ENCODE assay signal across 18 cellular contexts in genomic region chr15:65518633-65519285, GRCh38. TPM values are rescaled to one million over a fixed set of nuclear protein-coding genes. Genes with fewer than 3 reads are reported as not detected.
DNase-seq lines count a peak whose midpoint lies in the region; ATAC-seq and TF ChIP-seq lines count a peak whose summit lies in the region.
"Had no signal": no experiment of that assay in that cellular context is flagged by ENCODE, and none has a peak within 500 bp of the region (broad histone marks: within the 10 kb centered on the region; RNA-seq: fewer than 3 reads in every experiment).

No MANE protein-coding gene starts in this region.

- peaks cover 3% of the 10 kb centered on the region for H3K36me3 Mint-ChIP-seq in T-helper 17 cell (ENCODE audit: low read depth)
- no peaks in the 10 kb centered on the region for H3K36me3 Mint-ChIP-seq in nephron (ENCODE audit: low read depth)

- H3K27me3 ChIP-seq in upper lobe of right lung = no peaks in the 10 kb centered on the region
- H3K27me3 ChIP-seq: Peyer's patch had no signal

- H3K27me3 Mint-ChIP-seq in T-helper 17 cell (no peaks in the 10 kb centered on the region), nephron (ENCODE audit: low read depth) (no peaks in the 10 kb centered on the region)

- H3K36me3 ChIP-seq in HEK293 (ENCODE audit: control insufficient read depth in 2 of 2, insufficient read depth in 1 of 2, low read length in 2 of 2) = peaks cover 4 to 16% of the 10 kb centered on the region in 2 experiments; a peak in 1 of 3 replicates
- H3K36me3 ChIP-seq in upper lobe of right lung = peaks cover 10% of the 10 kb centered on the region
- H3K36me3 ChIP-seq: Peyer's patch had no signal

- POLR2A ChIA-PET in HEK293 (lab: Yijun Ruan, JAX) = interaction anchor here (0.6 to 2.2 kb wide), 3 partner anchors 9 to 92 kb away, joined by 3 to 10 read pairs (median 3); partner anchors contain the start of gene INTS14

- no peak overlapping the region for H3K4me3 ChIP-seq in HEK293 (ENCODE audit: low read depth, low read length)
- no peak overlapping the region for H3K4me3 ChIP-seq in upper lobe of right lung
- H3K4me3 ChIP-seq: Peyer's patch had no signal

- no peaks in the 10 kb centered on the region for H3K9me3 ChIP-seq in HEK293 (ENCODE audit: control insufficient read depth, insufficient read depth, low read depth, low read length)
- no peaks in the 10 kb centered on the region for H3K9me3 ChIP-seq in T-helper 17 cell (ENCODE audit: control insufficient read depth, low read length, poor library complexity, severe bottlenecking)
- no peaks in the 10 kb centered on the region for H3K9me3 ChIP-seq in upper lobe of right lung
- H3K9me3 ChIP-seq: Peyer's patch had no signal

- no peaks in the 10 kb centered on the region for H3K9me3 Mint-ChIP-seq in nephron
- H3K9me3 Mint-ChIP-seq: GM23338 had no signal

- H3K4me3 Mint-ChIP-seq in T-helper 17 cell = no peak overlapping the region
- H3K4me3 Mint-ChIP-seq in nephron = peak overlapping the region; percentile 55 to 76 (median 66)

- TF ChIP-seq CTCF in HEK293 (tag by site-specific recombination; IDR thresholded peaks at IDR 0.05) (no peak), nephron (IDR thresholded peaks at IDR 0.05; ENCODE audit: unreplicated experiment in 3 of 3) (no peak), upper lobe of right lung (IDR thresholded peaks at IDR 0.05) (no peak)

- peak overlapping the region; percentile 94 for H3K27ac Mint-ChIP-seq in T-helper 17 cell
- H3K27ac Mint-ChIP-seq in nephron = no peak overlapping the region
- H3K27ac Mint-ChIP-seq: GM23338 had no signal

- H3K4me1 ChIP-seq in HEK293 (ENCODE audit: control insufficient read depth, insufficient read depth, low read length) = peaks cover 14% of the 10 kb centered on the region
- H3K4me1 ChIP-seq in upper lobe of right lung = peaks cover 20% of the 10 kb centered on the region

- ATAC-seq in T-helper 17 cell (no peak), upper lobe of right lung (no peak), GM21619 (IDR thresholded peaks at IDR 0.05; ENCODE audit: unreplicated experiment) (no peak), HG03457 (IDR thresholded peaks at IDR 0.05; ENCODE audit: unreplicated experiment) (no peak)
- ATAC-seq: GM23338, SK-N-SH treated with all-trans-retinoic acid at 6 μM for 48 hours had no signal

- H3K4me1 Mint-ChIP-seq in T-helper 17 cell (peaks cover 16% of the 10 kb centered on the region), nephron (peaks cover 31% of the 10 kb centered on the region)

- intact Hi-C loops in upper lobe of right lung (cut with DNase I) = no loop called here

- H3K27ac ChIP-seq in HEK293 (ENCODE audit: extremely low read depth, low read depth, low read length) = no peak overlapping the region
- H3K27ac ChIP-seq in upper lobe of right lung = no peak overlapping the region
- H3K27ac ChIP-seq: Peyer's patch had no signal

- DNase-seq in NCI-H1417 (lab: John Stamatoyannopoulos, UW) (peak in 2 of 3 experiments; percentile 82 to 98), T-helper 17 cell (no peak), upper lobe of right lung (no peak)
- DNase-seq: C1 segment of cervical spinal cord, DMS153, KBM-7, NCI-H1092, NCI-H2029 treated with DMSO at 0.1 percent for 48 hours, NCI-H345, NCI-H748 treated with DMSO at 0.1 percent for 48 hours, Peyer's patch, Right ventricle myocardium superior had no signal

- CTCF ChIA-PET in HEK293 (lab: Yijun Ruan, JAX) = interaction anchor here (0.6 to 1.5 kb wide), 4 partner anchors 9 to 118 kb away, joined by 3 to 11 read pairs (median 4); no protein-coding TSS in a partner anchor

TF ChIP-seq in HEK293, 187 proteins besides CTCF, POLR2A, EP300 and RAD21:
- TF ChIP-seq PRDM1 (tag by site-specific recombination; IDR thresholded peaks at IDR 0.05) (no peak), PRDM10 (tag by site-specific recombination; IDR thresholded peaks at IDR 0.05) (0 out of 2 replicates have a peak, but pooled peaks have one; percentile 6), SP7 (tag by site-specific recombination; IDR thresholded peaks at IDR 0.05) (peak; percentile 95), SCRT1 (tag by site-specific recombination; IDR thresholded peaks at IDR 0.05; ENCODE audit: borderline replicate concordance) (peak; percentile 90), PRDM6 (tag by site-specific recombination; IDR thresholded peaks at IDR 0.05) (peak; percentile 22; the same call in 1 of the 2 replicates), ZSCAN4 (tag by site-specific recombination; IDR thresholded peaks at IDR 0.05) (peak; percentile 27), ZFP41 (tag by site-specific recombination; IDR thresholded peaks at IDR 0.05; ENCODE audit: borderline replicate concordance) (no peak), SCRT2 (tag by site-specific recombination; IDR thresholded peaks at IDR 0.05) (peak; percentile 91)

RNA-seq across cellular contexts. Expression of gene DPP8, which starts 1.3 kb away (rescaled TPM):
- total RNA-seq in T-helper 17 cell (10 to 100 TPM; 37.9 to 42.9 TPM), upper lobe of right lung (28.2 TPM)

RNA-seq across cellular contexts. Expression of gene HACD3, which starts 11.5 kb away (rescaled TPM):
- total RNA-seq in T-helper 17 cell (10 to 100 TPM; 14.3 to 14.8 TPM), upper lobe of right lung (56.8 TPM)

Comparison
In these comparisons a context has a peak if more than half of its experiments do, and no peak if none do; other contexts are left out.
1. DNase-seq: peak in NCI-H1417 (2 of 3); none in T-helper 17 cell (0 of 3) and upper lobe of right lung (single experiment).